In the genomic region with DNA sequence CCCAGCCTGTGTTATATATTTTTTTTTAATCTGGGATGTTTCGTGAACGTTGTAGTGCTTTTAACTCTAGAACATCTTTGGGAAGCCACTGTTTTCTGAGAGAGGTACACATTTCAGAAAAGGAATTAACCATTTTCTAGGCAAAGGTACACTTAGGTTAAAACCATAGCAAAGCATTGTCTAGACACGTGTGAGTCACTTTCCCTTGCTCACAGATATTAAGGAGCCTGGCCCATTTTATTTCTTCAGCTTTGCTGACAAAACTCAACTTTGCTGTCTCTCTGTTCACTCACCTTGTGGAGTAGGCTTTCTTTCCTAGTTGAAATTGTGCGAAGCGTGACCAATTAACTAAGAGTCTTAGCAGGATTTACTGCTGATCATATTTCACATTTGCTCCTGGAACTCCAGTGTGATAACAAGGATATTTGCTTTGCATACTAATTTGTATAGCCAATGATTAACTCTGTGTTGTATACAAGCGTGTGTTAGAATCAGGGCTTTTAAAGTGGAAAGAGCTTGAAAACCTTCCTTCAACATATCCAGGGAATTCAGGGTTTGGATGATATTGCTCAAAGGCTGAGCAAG, we compare ENCODE assay signal across 19 cellular contexts.
"Had no signal": no experiment of that assay in that cellular context is flagged by ENCODE, and none has a peak within 500 bp of the region (broad histone marks: within the 10 kb centered on the region; RNA-seq: fewer than 3 reads in every experiment).

No MANE protein-coding gene starts in this region.

- DNase-seq: activated CD4-positive, alpha-beta T cell treated with anti-CD3 and anti-CD28 coated beads for 36 hours; activated CD4-positive, alpha-beta T cell treated with anti-CD3 and anti-CD28 coated beads, Interleukin-2, amount 50 U/mL, for 48 hours; activated naive CD8-positive, alpha-beta T cell treated with anti-CD3 and anti-CD28 coated beads for 36 hours; amniotic stem cell; heart left ventricle; left cardiac atrium; lower lobe of right lung; sigmoid colon; stimulated activated CD4-positive, alpha-beta T cell treated with anti-CD3 and anti-CD28 coated beads, Interleukin-4, amount 100 ng/mL, for 4 hours; stimulated activated naive B cell treated with anti-CD40 and anti-IgM and Interleukin-4, amounts not matched to agents 10 μg/mL and 1 μg/mL and 100 μg/mL, for 72 hours; T-cell; upper lobe of right lung had no signal

- H3K27me3 ChIP-seq: gastroesophageal sphincter, sigmoid colon, upper lobe of right lung had no signal

- H3K4me1 Mint-ChIP-seq: activated CD4-positive, alpha-beta T cell treated with anti-CD3 and anti-CD28 coated beads for 36 hours; activated naive CD8-positive, alpha-beta T cell treated with anti-CD3 and anti-CD28 coated beads for 36 hours; brain; stimulated activated naive B cell treated with anti-CD40 and anti-IgM and Interleukin-4, amounts not matched to agents 10 μg/mL and 1 μg/mL and 100 μg/mL, for 72 hours; T-cell had no signal

- H3K36me3 Mint-ChIP-seq: activated naive CD8-positive, alpha-beta T cell treated with anti-CD3 and anti-CD28 coated beads for 36 hours; brain; natural killer cell treated with Interleukin-12 subunit alpha and Interleukin-12 subunit beta and Interleukin-15 and Interleukin-18, amount 100 ng/mL, for 72 hours; stimulated activated naive B cell treated with anti-CD40 and anti-IgM and Interleukin-4, amounts not matched to agents 10 μg/mL and 1 μg/mL and 100 μg/mL, for 72 hours; T-cell; WTC11 had no signal

- H3K4me1 ChIP-seq: gastroesophageal sphincter, heart left ventricle, lower lobe of right lung, sigmoid colon, upper lobe of right lung had no signal

- H3K36me3 ChIP-seq: gastroesophageal sphincter, heart left ventricle, lower lobe of right lung, sigmoid colon, upper lobe of right lung had no signal

- H3K4me3 Mint-ChIP-seq: activated CD4-positive, alpha-beta T cell treated with anti-CD3 and anti-CD28 coated beads for 36 hours; activated naive CD8-positive, alpha-beta T cell treated with anti-CD3 and anti-CD28 coated beads for 36 hours; brain; natural killer cell treated with Interleukin-12 subunit alpha and Interleukin-12 subunit beta and Interleukin-15 and Interleukin-18, amount 100 ng/mL, for 72 hours; stimulated activated naive B cell treated with anti-CD40 and anti-IgM and Interleukin-4, amounts not matched to agents 10 μg/mL and 1 μg/mL and 100 μg/mL, for 72 hours; T-cell; WTC11 had no signal

- H3K9me3 ChIP-seq: lower lobe of right lung, sigmoid colon, upper lobe of right lung had no signal

- H3K9me3 Mint-ChIP-seq: natural killer cell treated with Interleukin-12 subunit alpha and Interleukin-12 subunit beta and Interleukin-15 and Interleukin-18, amount 100 ng/mL, for 72 hours had no signal

- H3K4me3 ChIP-seq: coronary artery, gastroesophageal sphincter, heart left ventricle, lower lobe of right lung, sigmoid colon, upper lobe of right lung had no signal

- H3K27ac Mint-ChIP-seq: activated CD4-positive, alpha-beta T cell treated with anti-CD3 and anti-CD28 coated beads for 36 hours; activated naive CD8-positive, alpha-beta T cell treated with anti-CD3 and anti-CD28 coated beads for 36 hours; brain; natural killer cell treated with Interleukin-12 subunit alpha and Interleukin-12 subunit beta and Interleukin-15 and Interleukin-18, amount 100 ng/mL, for 72 hours; stimulated activated naive B cell treated with anti-CD40 and anti-IgM and Interleukin-4, amounts not matched to agents 10 μg/mL and 1 μg/mL and 100 μg/mL, for 72 hours; T-cell; WTC11 had no signal

- FAIRE-seq: endometrium had no signal

- H3K27ac ChIP-seq: coronary artery, gastroesophageal sphincter, heart left ventricle, lower lobe of right lung, sigmoid colon, upper lobe of right lung had no signal

- ATAC-seq: activated CD4-positive, alpha-beta T cell treated with anti-CD3 and anti-CD28 coated beads for 36 hours; esophagus mucosa; gastroesophageal sphincter; heart left ventricle; left cardiac atrium; lower lobe of right lung; natural killer cell treated with Interleukin-12 subunit alpha and Interleukin-12 subunit beta and Interleukin-15 and Interleukin-18, amount 100 ng/mL, for 72 hours; stimulated activated naive B cell treated with anti-CD40 and anti-IgM and Interleukin-4, amounts not matched to agents 10 μg/mL and 1 μg/mL and 100 μg/mL, for 72 hours; T-cell; upper lobe of right lung; WTC11 had no signal
